Comparison of ENCODE assay signal across 27 cellular contexts in genomic region chr7:33819658-33820057, GRCh38.
"Had no signal": no experiment of that assay in that cellular context is flagged by ENCODE, and none has a peak within 500 bp of the region (broad histone marks: within the 10 kb centered on the region; RNA-seq: fewer than 3 reads in every experiment).

No MANE protein-coding gene starts in this region.

- H3K27me3 ChIP-seq: stomach, suprapubic skin, testis, thyroid gland, tibial artery, tibial nerve, transverse colon, upper lobe of left lung, upper lobe of right lung, uterus, vagina had no signal

- H3K4me3 ChIP-seq: stomach, suprapubic skin, testis, thoracic aorta, thyroid gland, tibial artery, tibial nerve, transverse colon, upper lobe of left lung, upper lobe of right lung, uterus, vagina had no signal

- H3K27ac ChIP-seq: stomach, suprapubic skin, testis, thoracic aorta, thyroid gland, tibial artery, tibial nerve, transverse colon, upper lobe of left lung, upper lobe of right lung, uterus, vagina had no signal

- FAIRE-seq: urothelium cell line had no signal

- DNase-seq: stimulated activated CD4-positive, alpha-beta T cell treated with anti-CD3 and anti-CD28 coated beads, Interleukin-2, amount 100 ng/mL, for 48 hours; stimulated activated CD4-positive, alpha-beta T cell treated with anti-CD3 and anti-CD28 coated beads, Interleukin-4, amount 100 ng/mL, for 1 hour; stimulated activated CD4-positive, alpha-beta T cell treated with anti-CD3 and anti-CD28 coated beads, Interleukin-4, amount 100 ng/mL, for 24 hours; stimulated activated CD4-positive, alpha-beta T cell treated with anti-CD3 and anti-CD28 coated beads, Interleukin-4, amount 100 ng/mL, for 4 hours; stimulated activated CD8-positive, alpha-beta memory T cell treated with anti-CD3 and anti-CD28 coated beads, Interleukin-4, amount 100 ng/mL, for 48 hours; stimulated activated naive B cell treated with anti-CD40 and anti-IgM and Interleukin-4, amounts not matched to agents 10 μg/mL and 1 μg/mL and 100 μg/mL, for 72 hours; stimulated activated naive CD4-positive, alpha-beta T cell; stimulated activated naive CD4-positive, alpha-beta T cell treated with Interleukin-2 at 50 U/mL for 16 hours; stimulated activated naive CD8-positive, alpha-beta T cell treated with anti-CD3 and anti-CD28 coated beads, Interleukin-15, amount 100 ng/mL, for 72 hours; stimulated activated naive CD8-positive, alpha-beta T cell treated with anti-CD3 and anti-CD28 coated beads, Interleukin-15, Interleukin-2, amounts not matched to agents 100 U/mL and 50 U/mL, for 24 hours; stomach; substantia nigra; testis; thyroid gland; tibial artery; transverse colon; trophoblast cell; upper lobe of left lung; upper lobe of right lung; uterus had no signal

- H3K9me3 ChIP-seq: suprapubic skin, testis, thoracic aorta, thyroid gland, transverse colon, upper lobe of right lung, uterus, vagina had no signal

- H3K36me3 ChIP-seq: stomach, suprapubic skin, thoracic aorta, thyroid gland, tibial artery, tibial nerve, transverse colon, upper lobe of left lung, upper lobe of right lung, uterus, vagina had no signal

- H3K4me1 ChIP-seq: suprapubic skin, thyroid gland, transverse colon, upper lobe of right lung, uterus, vagina had no signal

- ATAC-seq: stimulated activated effector memory CD8-positive, alpha-beta T cell treated with anti-CD3 and anti-CD28 coated beads, Interleukin-12 subunit alpha, Interleukin-12 subunit beta, amount 100 ng/mL, for 72 hours; stimulated activated memory B cell treated with anti-CD40 and anti-IgM and Interleukin-4, amounts not matched to agents 10 μg/mL and 1 μg/mL and 100 μg/mL, for 72 hours; stimulated activated naive B cell treated with anti-CD40 and anti-IgM and Interleukin-4, amounts not matched to agents 10 μg/mL and 1 μg/mL and 100 μg/mL, for 72 hours; stimulated activated naive CD8-positive, alpha-beta T cell treated with anti-CD3 and anti-CD28 coated beads, Interleukin-15, amount 100 ng/mL, for 72 hours; stimulated activated naive CD8-positive, alpha-beta T cell treated with anti-CD3 and anti-CD28 coated beads, Interleukin-15, Interleukin-2, amounts not matched to agents 100 U/mL and 50 U/mL, for 24 hours; upper lobe of right lung had no signal
